Comparison of ENCODE assay signal across 2 cellular contexts in the genomic region with DNA sequence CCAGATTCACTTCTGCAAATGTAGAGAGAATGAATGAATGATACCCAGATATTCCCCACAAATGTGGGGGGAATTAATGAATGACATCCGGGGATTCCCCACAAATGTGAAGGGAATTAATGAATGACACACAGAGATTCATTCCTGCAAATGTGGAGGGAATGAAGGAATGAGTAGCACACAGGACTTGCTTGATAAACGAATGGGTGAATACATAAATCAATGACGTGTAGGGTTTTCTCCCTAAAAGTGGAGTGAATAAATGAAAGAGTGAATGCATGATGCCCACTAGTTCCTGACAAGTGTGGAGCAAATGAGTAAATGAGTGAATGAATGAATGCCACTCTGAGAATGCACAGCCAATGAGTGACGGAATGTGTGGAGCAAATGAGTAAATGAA. TPM values are rescaled to one million over a fixed set of nuclear protein-coding genes. Genes with fewer than 3 reads are reported as not detected.
"Had no signal": no experiment of that assay in that cellular context is flagged by ENCODE, and none has a peak within 500 bp of the region (broad histone marks: within the 10 kb centered on the region; RNA-seq: fewer than 3 reads in every experiment).

No MANE protein-coding gene starts in this region.

RNA-seq across cellular contexts. Expression of a gene that starts 45.7 kb away (rescaled TPM):
- total RNA-seq: PC-9, SK-MEL-5 had no signal
